36 cellular contexts compared by ENCODE assay signal in genomic region chr5:148639081-148639480, GRCh38. TPM values are rescaled to one million over a fixed set of nuclear protein-coding genes. Genes with fewer than 3 reads are reported as not detected.
"Had no signal": no experiment of that assay in that cellular context is flagged by ENCODE, and none has a peak within 500 bp of the region (broad histone marks: within the 10 kb centered on the region; RNA-seq: fewer than 3 reads in every experiment).

No MANE protein-coding gene starts in this region.

- H3K9me3 ChIP-seq: ascending aorta, breast epithelium, colonic mucosa, gastrocnemius medialis, heart left ventricle had no signal

- H3K4me1 Mint-ChIP-seq: activated CD4-positive, alpha-beta T cell treated with anti-CD3 and anti-CD28 coated beads for 36 hours; activated CD4-positive, alpha-beta T cell treated with anti-CD3 and anti-CD28 coated beads, Interleukin-2, amount 10 ng/mL, durations not matched to agents 24 days and 14 days; activated CD8-positive, alpha-beta memory T cell treated with anti-CD3 and anti-CD28 coated beads, Interleukin-2, amount 10 ng/mL, durations not matched to agents 7 days and 5 days; activated naive CD4-positive, alpha-beta T cell treated with anti-CD3 and anti-CD28 coated beads, Interleukin-2, amount 10 ng/mL, durations not matched to agents 7 days and 5 days; activated naive CD8-positive, alpha-beta T cell treated with anti-CD3 and anti-CD28 coated beads, Interleukin-2, amount 10 ng/mL, durations not matched to agents 7 days and 5 days; brain; T-helper 17 cell had no signal

- H3K4me3 Mint-ChIP-seq: activated CD4-positive, alpha-beta memory T cell treated with anti-CD3 and anti-CD28 coated beads for 36 hours; activated CD4-positive, alpha-beta T cell treated with anti-CD3 and anti-CD28 coated beads for 36 hours; activated CD4-positive, alpha-beta T cell treated with anti-CD3 and anti-CD28 coated beads, Interleukin-2, amount 10 ng/mL, durations not matched to agents 24 days and 14 days; activated CD8-positive, alpha-beta memory T cell treated with anti-CD3 and anti-CD28 coated beads, Interleukin-2, amount 10 ng/mL, durations not matched to agents 7 days and 5 days; activated CD8-positive, alpha-beta T cell treated with anti-CD3 and anti-CD28 coated beads, Interleukin-2, amount 10 ng/mL, durations not matched to agents 7 days and 5 days; activated naive CD4-positive, alpha-beta T cell treated with anti-CD3 and anti-CD28 coated beads, Interleukin-2, amount 10 ng/mL, durations not matched to agents 7 days and 5 days; activated naive CD8-positive, alpha-beta T cell treated with anti-CD3 and anti-CD28 coated beads, Interleukin-2, amount 10 ng/mL, durations not matched to agents 7 days and 5 days; activated T-cell treated with anti-CD3 and anti-CD28 coated beads, Interleukin-2, amount 50 U/mL, for 72 hours; brain; T-helper 17 cell; T-helper 2 cell treated with Interferon-gamma antibody and Interleukin-4, amounts not matched to agents 5 μg/mL and 100 μg/mL, for 36 hours had no signal

- H3K27ac Mint-ChIP-seq: activated CD4-positive, alpha-beta memory T cell treated with anti-CD3 and anti-CD28 coated beads for 36 hours; activated CD4-positive, alpha-beta T cell treated with anti-CD3 and anti-CD28 coated beads for 36 hours; activated CD4-positive, alpha-beta T cell treated with anti-CD3 and anti-CD28 coated beads, Interleukin-2, amount 10 ng/mL, durations not matched to agents 24 days and 14 days; activated CD8-positive, alpha-beta memory T cell treated with anti-CD3 and anti-CD28 coated beads, Interleukin-2, amount 10 ng/mL, durations not matched to agents 7 days and 5 days; activated CD8-positive, alpha-beta T cell treated with anti-CD3 and anti-CD28 coated beads, Interleukin-2, amount 10 ng/mL, durations not matched to agents 7 days and 5 days; activated naive CD4-positive, alpha-beta T cell treated with anti-CD3 and anti-CD28 coated beads, Interleukin-2, amount 10 ng/mL, durations not matched to agents 7 days and 5 days; activated naive CD4-positive, alpha-beta T cell treated with anti-CD3 and anti-CD28 coated beads, Interleukin-2, amount 50 U/mL, for 72 hours; activated naive CD8-positive, alpha-beta T cell treated with anti-CD3 and anti-CD28 coated beads, Interleukin-2, amount 10 ng/mL, durations not matched to agents 7 days and 5 days; activated T-cell treated with anti-CD3 and anti-CD28 coated beads, Interleukin-2, amount 50 U/mL, for 72 hours; brain; T-helper 17 cell; T-helper 2 cell treated with Interferon-gamma antibody and Interleukin-4, amounts not matched to agents 5 μg/mL and 100 μg/mL, for 36 hours had no signal

- H3K4me3 ChIP-seq: ascending aorta, breast epithelium, cardiac muscle cell, colonic mucosa, gastrocnemius medialis, heart left ventricle had no signal

- H3K27me3 Mint-ChIP-seq: activated naive CD4-positive, alpha-beta T cell treated with anti-CD3 and anti-CD28 coated beads, Interleukin-2, amount 10 ng/mL, durations not matched to agents 7 days and 5 days had no signal

- H3K4me1 ChIP-seq: ascending aorta, breast epithelium, colonic mucosa, foreskin keratinocyte, gastrocnemius medialis, heart left ventricle had no signal

- H3K36me3 Mint-ChIP-seq: activated CD4-positive, alpha-beta memory T cell treated with anti-CD3 and anti-CD28 coated beads for 36 hours; activated CD8-positive, alpha-beta memory T cell treated with anti-CD3 and anti-CD28 coated beads, Interleukin-2, amount 10 ng/mL, durations not matched to agents 7 days and 5 days; activated naive CD4-positive, alpha-beta T cell treated with anti-CD3 and anti-CD28 coated beads, Interleukin-2, amount 10 ng/mL, durations not matched to agents 7 days and 5 days; activated naive CD4-positive, alpha-beta T cell treated with anti-CD3 and anti-CD28 coated beads, Interleukin-2, amount 50 U/mL, for 72 hours; activated naive CD8-positive, alpha-beta T cell treated with anti-CD3 and anti-CD28 coated beads, Interleukin-2, amount 10 ng/mL, durations not matched to agents 7 days and 5 days; brain had no signal

- H3K36me3 ChIP-seq: ascending aorta, breast epithelium, cardiac muscle cell, colonic mucosa, gastrocnemius medialis, heart left ventricle had no signal

- H3K9me3 Mint-ChIP-seq: activated CD4-positive, alpha-beta memory T cell treated with anti-CD3 and anti-CD28 coated beads for 36 hours; activated CD4-positive, alpha-beta T cell treated with anti-CD3 and anti-CD28 coated beads, Interleukin-2, amount 10 ng/mL, durations not matched to agents 24 days and 14 days; activated naive CD4-positive, alpha-beta T cell treated with anti-CD3 and anti-CD28 coated beads, Interleukin-2, amount 10 ng/mL, durations not matched to agents 7 days and 5 days; activated naive CD4-positive, alpha-beta T cell treated with anti-CD3 and anti-CD28 coated beads, Interleukin-2, amount 50 U/mL, for 72 hours; activated naive CD8-positive, alpha-beta T cell treated with anti-CD3 and anti-CD28 coated beads, Interleukin-2, amount 10 ng/mL, durations not matched to agents 7 days and 5 days; activated T-cell treated with anti-CD3 and anti-CD28 coated beads, Interleukin-2, amount 50 U/mL, for 72 hours; brain; T-helper 2 cell treated with Interferon-gamma antibody and Interleukin-4, amounts not matched to agents 5 μg/mL and 100 μg/mL, for 36 hours had no signal

- H3K27me3 ChIP-seq: ascending aorta, cardiac muscle cell, colonic mucosa, gastrocnemius medialis, heart left ventricle had no signal

- H3K27ac ChIP-seq: ascending aorta, breast epithelium, cardiac muscle cell, colonic mucosa, epithelial cell of prostate, foreskin keratinocyte, gastrocnemius medialis, heart left ventricle had no signal

- ATAC-seq: activated CD4-positive, alpha-beta T cell treated with anti-CD3 and anti-CD28 coated beads for 36 hours; activated CD8-positive, alpha-beta memory T cell treated with anti-CD3 and anti-CD28 coated beads, Interleukin-2, amount 10 ng/mL, durations not matched to agents 7 days and 5 days; activated CD8-positive, alpha-beta T cell treated with anti-CD3 and anti-CD28 coated beads, Interleukin-2, amount 10 ng/mL, durations not matched to agents 7 days and 5 days; activated naive CD4-positive, alpha-beta T cell treated with anti-CD3 and anti-CD28 coated beads, Interleukin-2, amount 50 U/mL, for 72 hours; activated T-cell treated with anti-CD3 and anti-CD28 coated beads, Interleukin-2, amount 50 U/mL, for 72 hours; esophagus mucosa; foreskin keratinocyte; gastrocnemius medialis; heart left ventricle; T-helper 17 cell had no signal

- DNase-seq: activated CD4-positive, alpha-beta memory T cell treated with anti-CD3 and anti-CD28 coated beads for 36 hours; activated CD4-positive, alpha-beta T cell treated with anti-CD3 and anti-CD28 coated beads for 36 hours; activated CD4-positive, CD25-positive, alpha-beta regulatory T cell; activated CD4-positive, CD25-positive, alpha-beta regulatory T cell treated with anti-CD3 and anti-CD28 coated beads, Interleukin-2, amount 50 U/mL, for 72 hours; activated CD8-positive, alpha-beta memory T cell treated with anti-CD3 and anti-CD28 coated beads, Interleukin-2, amount 10 ng/mL, durations not matched to agents 7 days and 5 days; activated CD8-positive, alpha-beta memory T cell treated with anti-CD3 and anti-CD28 coated beads, Interleukin-2, amount 50 U/mL, for 4 hours; activated CD8-positive, alpha-beta T cell treated with anti-CD3 and anti-CD28 coated beads, Interleukin-2, amount 10 ng/mL, durations not matched to agents 7 days and 5 days; activated gamma-delta T cell; activated naive CD4-positive, alpha-beta T cell; activated naive CD4-positive, alpha-beta T cell treated with anti-CD3 and anti-CD28 coated beads, Interleukin-2, amount 10 ng/mL, durations not matched to agents 7 days and 5 days; activated naive CD8-positive, alpha-beta T cell treated with anti-CD3 and anti-CD28 coated beads, Interleukin-2, amount 10 ng/mL, durations not matched to agents 7 days and 5 days; activated T-cell treated with anti-CD3 and anti-CD28 coated beads, Interleukin-2, amount 50 U/mL, for 1 hour; activated T-cell treated with anti-CD3 and anti-CD28 coated beads, Interleukin-2, amount 50 U/mL, for 72 hours; central memory CD4-positive, alpha-beta T cell; cerebellar nuclear complex; colonic mucosa; effector CD8-positive, alpha-beta T cell; foreskin keratinocyte; gastrocnemius medialis; glutamatergic neuron; heart left ventricle; T-helper 1 cell; T-helper 17 cell; T1000 had no signal

RNA-seq across cellular contexts. Expression of gene HTR4, which starts 15.2 kb away (rescaled TPM):
- total RNA-seq: activated CD4-positive, alpha-beta memory T cell treated with anti-CD3 and anti-CD28 coated beads for 36 hours; activated CD4-positive, alpha-beta T cell treated with anti-CD3 and anti-CD28 coated beads for 36 hours; activated CD4-positive, alpha-beta T cell treated with anti-CD3 and anti-CD28 coated beads, Interleukin-2, amount 10 ng/mL, durations not matched to agents 24 days and 14 days; activated CD8-positive, alpha-beta memory T cell treated with anti-CD3 and anti-CD28 coated beads for 36 hours; activated CD8-positive, alpha-beta memory T cell treated with anti-CD3 and anti-CD28 coated beads, Interleukin-2, amount 10 ng/mL, durations not matched to agents 7 days and 5 days; activated CD8-positive, alpha-beta T cell treated with anti-CD3 and anti-CD28 coated beads, Interleukin-2, amount 10 ng/mL, durations not matched to agents 7 days and 5 days; activated naive CD4-positive, alpha-beta T cell treated with anti-CD3 and anti-CD28 coated beads, Interleukin-2, amount 50 U/mL, for 72 hours; activated naive CD8-positive, alpha-beta T cell treated with anti-CD3 and anti-CD28 coated beads, Interleukin-2, amount 10 ng/mL, durations not matched to agents 7 days and 5 days; activated T-cell treated with anti-CD3 and anti-CD28 coated beads, Interleukin-2, amount 50 U/mL, for 72 hours; dermis microvascular lymphatic vessel endothelial cell; endothelial cell of umbilical vein; foreskin keratinocyte; T-helper 17 cell had no signal
